In genomic region chr6:12961761-12962160, GRCh38 we compare ENCODE assay signal across 21 cellular contexts.
"Had no signal": no experiment of that assay in that cellular context is flagged by ENCODE, and none has a peak within 500 bp of the region (broad histone marks: within the 10 kb centered on the region; RNA-seq: fewer than 3 reads in every experiment).

No MANE protein-coding gene starts in this region.

- ATAC-seq: activated T-cell treated with anti-CD3 and anti-CD28 coated beads, Interleukin-2, amount 50 U/mL, for 4 hours; foreskin keratinocyte; naive thymus-derived CD8-positive, alpha-beta T cell; sciatic nerve; stimulated activated memory B cell treated with anti-CD40 and anti-IgM and Interleukin-4, amounts not matched to agents 10 μg/mL and 1 μg/mL and 100 μg/mL, for 72 hours had no signal

- H3K27ac Mint-ChIP-seq: activated CD4-positive, alpha-beta memory T cell treated with anti-CD3 and anti-CD28 coated beads, Interleukin-2, amount 10 ng/mL, durations not matched to agents 7 days and 5 days; endodermal cell; stimulated activated memory B cell treated with anti-CD40 and anti-IgM and Interleukin-4, amounts not matched to agents 10 μg/mL and 1 μg/mL and 100 μg/mL, for 72 hours had no signal

- H3K4me3 Mint-ChIP-seq: activated CD4-positive, alpha-beta memory T cell treated with anti-CD3 and anti-CD28 coated beads, Interleukin-2, amount 10 ng/mL, durations not matched to agents 7 days and 5 days; activated T-cell treated with anti-CD3 and anti-CD28 coated beads, Interleukin-2, amount 50 U/mL, for 4 hours; endodermal cell; naive thymus-derived CD8-positive, alpha-beta T cell; stimulated activated memory B cell treated with anti-CD40 and anti-IgM and Interleukin-4, amounts not matched to agents 10 μg/mL and 1 μg/mL and 100 μg/mL, for 72 hours had no signal

- H3K27me3 ChIP-seq: dorsolateral prefrontal cortex, foreskin keratinocyte, left lung, ovary had no signal

- H3K4me3 ChIP-seq: cardiac muscle cell, dorsolateral prefrontal cortex, left lung, ovary had no signal

- H3K9me3 Mint-ChIP-seq: activated CD4-positive, alpha-beta memory T cell treated with anti-CD3 and anti-CD28 coated beads, Interleukin-2, amount 10 ng/mL, durations not matched to agents 7 days and 5 days; activated T-cell treated with anti-CD3 and anti-CD28 coated beads, Interleukin-2, amount 50 U/mL, for 4 hours; endodermal cell; naive thymus-derived CD8-positive, alpha-beta T cell; stimulated activated memory B cell treated with anti-CD40 and anti-IgM and Interleukin-4, amounts not matched to agents 10 μg/mL and 1 μg/mL and 100 μg/mL, for 72 hours had no signal

- H3K9me3 ChIP-seq: left lung, ovary had no signal

- H3K27ac ChIP-seq: cardiac muscle cell, foreskin keratinocyte, ovary had no signal

- H3K36me3 ChIP-seq: cardiac muscle cell, left lung, ovary had no signal

- H3K4me1 ChIP-seq: foreskin keratinocyte had no signal

- DNase-seq: activated CD4-positive, alpha-beta memory T cell treated with anti-CD3 and anti-CD28 coated beads, Interleukin-2, amount 10 ng/mL, durations not matched to agents 7 days and 5 days; activated CD4-positive, alpha-beta T cell treated with anti-CD3 and anti-CD28 coated beads for 48 hours; activated CD4-positive, CD25-positive, alpha-beta regulatory T cell; activated CD8-positive, alpha-beta memory T cell treated with anti-CD3 and anti-CD28 coated beads, Interleukin-2, amount 50 U/mL, for 4 hours; activated effector memory CD4-positive, alpha-beta T cell treated with anti-CD3 and anti-CD28 coated beads, Interleukin-2, amount 50 U/mL, for 16 hours; activated naive CD4-positive, alpha-beta T cell treated with anti-CD3 and anti-CD28 coated beads, Interleukin-2, amount 50 U/mL, for 16 hours; activated T-cell treated with anti-CD3 and anti-CD28 coated beads, Interleukin-2, amount 50 U/mL, for 4 hours; dorsolateral prefrontal cortex; endodermal cell; foreskin keratinocyte; glutamatergic neuron; kidney; left lung; mesendoderm; naive thymus-derived CD8-positive, alpha-beta T cell; ovary; stimulated activated CD4-positive, alpha-beta T cell treated with anti-CD3 and anti-CD28 coated beads, Interleukin-4, amount 100 ng/mL, for 4 hours; T1000 had no signal
